In genomic region chr13:67259208-67259607, GRCh38 we compare ENCODE assay signal across 21 cellular contexts.
"Had no signal": no experiment of that assay in that cellular context is flagged by ENCODE, and none has a peak within 500 bp of the region (broad histone marks: within the 10 kb centered on the region; RNA-seq: fewer than 3 reads in every experiment).

No MANE protein-coding gene starts in this region.

- H3K27ac ChIP-seq: VCaP had no signal

- H3K27ac Mint-ChIP-seq: activated CD4-positive, alpha-beta memory T cell treated with anti-CD3 and anti-CD28 coated beads, Interleukin-2, amount 10 ng/mL, durations not matched to agents 7 days and 5 days; activated CD4-positive, alpha-beta T cell treated with anti-CD3 and anti-CD28 coated beads for 36 hours; activated naive CD4-positive, alpha-beta T cell treated with anti-CD3 and anti-CD28 coated beads, Interleukin-2, amount 10 ng/mL, durations not matched to agents 7 days and 5 days; activated naive CD8-positive, alpha-beta T cell treated with anti-CD3 and anti-CD28 coated beads for 36 hours; activated T-helper 17 cell treated with anti-CD3 and anti-CD28 coated beads, Interleukin-2, amount 50 U/mL, for 72 hours had no signal

- DNase-seq: activated CD4-positive, alpha-beta memory T cell treated with anti-CD3 and anti-CD28 coated beads, Interleukin-2, amount 10 ng/mL, durations not matched to agents 7 days and 5 days; activated CD4-positive, alpha-beta T cell treated with anti-CD3 and anti-CD28 coated beads for 36 hours; activated CD4-positive, alpha-beta T cell treated with anti-CD3 and anti-CD28 coated beads, Interleukin-2, amount 50 U/mL, for 1 hour; activated gamma-delta T cell; activated naive CD4-positive, alpha-beta T cell treated with anti-CD3 and anti-CD28 coated beads, Interleukin-2, amount 10 ng/mL, durations not matched to agents 7 days and 5 days; activated naive CD8-positive, alpha-beta T cell treated with anti-CD3 and anti-CD28 coated beads for 36 hours; activated T-cell treated with anti-CD3 and anti-CD28 coated beads for 4 hours; activated T-cell treated with anti-CD3 and anti-CD28 coated beads, Interleukin-2, amount 50 U/mL, for 48 hours; cerebellar nuclear complex; MM.1S; NCI-H1105; NCI-H1436; NCI-H1694 treated with DMSO at 0.1 percent for 48 hours; NCI-H2029 treated with DMSO at 0.1 percent for 48 hours; NCI-H510A treated with DMSO at 0.1 percent for 48 hours; PC-3; SHP77; T-helper 2 cell; T1000 had no signal

- H3K4me1 Mint-ChIP-seq: activated CD4-positive, alpha-beta memory T cell treated with anti-CD3 and anti-CD28 coated beads, Interleukin-2, amount 10 ng/mL, durations not matched to agents 7 days and 5 days; activated CD4-positive, alpha-beta T cell treated with anti-CD3 and anti-CD28 coated beads for 36 hours; activated naive CD4-positive, alpha-beta T cell treated with anti-CD3 and anti-CD28 coated beads, Interleukin-2, amount 10 ng/mL, durations not matched to agents 7 days and 5 days; activated naive CD8-positive, alpha-beta T cell treated with anti-CD3 and anti-CD28 coated beads for 36 hours; activated T-helper 17 cell treated with anti-CD3 and anti-CD28 coated beads, Interleukin-2, amount 50 U/mL, for 72 hours had no signal

- H3K4me3 Mint-ChIP-seq: activated CD4-positive, alpha-beta memory T cell treated with anti-CD3 and anti-CD28 coated beads, Interleukin-2, amount 10 ng/mL, durations not matched to agents 7 days and 5 days; activated CD4-positive, alpha-beta T cell treated with anti-CD3 and anti-CD28 coated beads for 36 hours; activated naive CD4-positive, alpha-beta T cell treated with anti-CD3 and anti-CD28 coated beads, Interleukin-2, amount 10 ng/mL, durations not matched to agents 7 days and 5 days; activated naive CD8-positive, alpha-beta T cell treated with anti-CD3 and anti-CD28 coated beads for 36 hours; activated T-helper 17 cell treated with anti-CD3 and anti-CD28 coated beads, Interleukin-2, amount 50 U/mL, for 72 hours had no signal

- H3K36me3 Mint-ChIP-seq: activated naive CD4-positive, alpha-beta T cell treated with anti-CD3 and anti-CD28 coated beads, Interleukin-2, amount 10 ng/mL, durations not matched to agents 7 days and 5 days; activated naive CD8-positive, alpha-beta T cell treated with anti-CD3 and anti-CD28 coated beads for 36 hours had no signal

- H3K9me3 Mint-ChIP-seq: activated CD4-positive, alpha-beta memory T cell treated with anti-CD3 and anti-CD28 coated beads, Interleukin-2, amount 10 ng/mL, durations not matched to agents 7 days and 5 days; activated naive CD4-positive, alpha-beta T cell treated with anti-CD3 and anti-CD28 coated beads, Interleukin-2, amount 10 ng/mL, durations not matched to agents 7 days and 5 days; activated naive CD8-positive, alpha-beta T cell treated with anti-CD3 and anti-CD28 coated beads for 36 hours; activated T-helper 17 cell treated with anti-CD3 and anti-CD28 coated beads, Interleukin-2, amount 50 U/mL, for 72 hours had no signal

- H3K27me3 Mint-ChIP-seq: activated CD4-positive, alpha-beta memory T cell treated with anti-CD3 and anti-CD28 coated beads, Interleukin-2, amount 10 ng/mL, durations not matched to agents 7 days and 5 days; activated naive CD4-positive, alpha-beta T cell treated with anti-CD3 and anti-CD28 coated beads, Interleukin-2, amount 10 ng/mL, durations not matched to agents 7 days and 5 days had no signal
